Comparison of ENCODE assay signal across 24 cellular contexts in the genomic region with DNA sequence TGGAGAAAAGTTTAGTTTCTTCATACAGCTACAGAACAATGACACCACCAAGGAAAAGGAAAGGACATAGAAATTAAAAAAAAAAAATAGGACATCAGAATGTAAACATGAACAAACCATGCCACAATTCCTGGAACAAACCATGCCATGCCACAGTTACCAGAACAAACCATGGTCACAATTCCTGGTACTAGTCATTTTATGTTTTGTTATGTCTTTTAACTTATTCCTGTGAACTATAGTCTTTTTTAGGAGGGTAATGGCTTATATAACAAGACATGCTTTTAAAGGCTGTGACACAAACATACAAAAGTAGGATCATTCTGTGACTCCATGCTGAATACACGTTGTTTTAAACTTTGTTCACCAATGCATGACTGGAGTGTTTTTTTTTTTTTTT. TPM values are rescaled to one million over a fixed set of nuclear protein-coding genes. Genes with fewer than 3 reads are reported as not detected.
A peak's percentile ranks its signal among the peaks of the same experiment; 100 is the strongest.
DNase-seq lines count a peak whose midpoint lies in the region; ATAC-seq and TF ChIP-seq lines count a peak whose summit lies in the region.
"Had no signal": no experiment of that assay in that cellular context is flagged by ENCODE, and none has a peak within 500 bp of the region (broad histone marks: within the 10 kb centered on the region; RNA-seq: fewer than 3 reads in every experiment).

No MANE protein-coding gene starts in this region.

- H3K36me3 Mint-ChIP-seq in activated CD4-positive, alpha-beta T cell treated with anti-CD3 and anti-CD28 coated beads for 36 hours (ENCODE audit: low read depth), result peaks cover 55% of the 10 kb centered on the region
- peaks cover 69% of the 10 kb centered on the region for H3K36me3 Mint-ChIP-seq in activated CD4-positive, alpha-beta T cell treated with anti-CD3 and anti-CD28 coated beads, Interleukin-2, amount 10 ng/mL, durations not matched to agents 7 days and 5 days (ENCODE audit: low read depth)
- peaks cover 8% of the 10 kb centered on the region for H3K36me3 Mint-ChIP-seq in natural killer cell
- peaks cover 27% of the 10 kb centered on the region for H3K36me3 Mint-ChIP-seq in natural killer cell treated with Interleukin-12 subunit alpha and Interleukin-12 subunit beta and Interleukin-15 and Interleukin-18, amount 100 ng/mL, for 72 hours
- H3K36me3 Mint-ChIP-seq in effector memory CD8-positive, alpha-beta T cell (ENCODE audit: insufficient read depth), result peaks cover 76% of the 10 kb centered on the region

- H3K9me3 Mint-ChIP-seq in activated CD4-positive, alpha-beta T cell treated with anti-CD3 and anti-CD28 coated beads for 36 hours (ENCODE audit: low read depth), result no peaks in the 10 kb centered on the region
- H3K9me3 Mint-ChIP-seq in activated CD4-positive, alpha-beta T cell treated with anti-CD3 and anti-CD28 coated beads, Interleukin-2, amount 10 ng/mL, durations not matched to agents 7 days and 5 days, result no peaks in the 10 kb centered on the region
- no peaks in the 10 kb centered on the region for H3K9me3 Mint-ChIP-seq in natural killer cell
- H3K9me3 Mint-ChIP-seq in natural killer cell treated with Interleukin-12 subunit alpha and Interleukin-12 subunit beta and Interleukin-15 and Interleukin-18, amount 100 ng/mL, for 72 hours, result no peaks in the 10 kb centered on the region
- no peaks in the 10 kb centered on the region for H3K9me3 Mint-ChIP-seq in effector memory CD8-positive, alpha-beta T cell
- H3K9me3 Mint-ChIP-seq: H9, HFFc6 had no signal

- peak; percentile 26 for ATAC-seq in activated CD4-positive, alpha-beta T cell treated with anti-CD3 and anti-CD28 coated beads for 36 hours
- ATAC-seq in natural killer cell, result no peak
- no peak for ATAC-seq in natural killer cell treated with Interleukin-12 subunit alpha and Interleukin-12 subunit beta and Interleukin-15 and Interleukin-18, amount 100 ng/mL, for 72 hours
- ATAC-seq in effector memory CD8-positive, alpha-beta T cell (replicated peaks), result no peak
- no peak for ATAC-seq in GM19324 (IDR thresholded peaks at IDR 0.05; ENCODE audit: low FRiP score, unreplicated experiment)
- ATAC-seq: Right ventricle myocardium inferior had no signal

- DNase-seq in activated CD4-positive, alpha-beta T cell treated with anti-CD3 and anti-CD28 coated beads for 36 hours, result no peak
- DNase-seq in activated CD4-positive, alpha-beta T cell treated with anti-CD3 and anti-CD28 coated beads, Interleukin-2, amount 10 ng/mL, durations not matched to agents 7 days and 5 days, result no peak
- no peak for DNase-seq in natural killer cell
- no peak for DNase-seq in natural killer cell treated with Interleukin-12 subunit alpha and Interleukin-12 subunit beta and Interleukin-15 and Interleukin-18, amount 100 ng/mL, for 72 hours (ENCODE audit: low spot score)
- DNase-seq in effector memory CD8-positive, alpha-beta T cell, result no peak
- no peak for DNase-seq in AG20443 (ENCODE audit: low spot score)
- DNase-seq in KBM-7, result no peak
- DNase-seq: ACHN, C1 segment of cervical spinal cord, COR-L47, DMS 273 treated with DMSO at 0.1 percent for 48 hours, DMS79 treated with DMSO at 0.1 percent for 48 hours, GM23248, H9, HFFc6, MG63, NCI-H1417, NCI-H1694 treated with DMSO at 0.1 percent for 48 hours, NCI-H2081 treated with DMSO at 0.1 percent for 48 hours, NCI-H2171 treated with DMSO at 0.1 percent for 48 hours, NCI-H446, NCI-H526 had no signal

- H3K4me1 Mint-ChIP-seq in activated CD4-positive, alpha-beta T cell treated with anti-CD3 and anti-CD28 coated beads for 36 hours, result peaks cover 14% of the 10 kb centered on the region
- H3K4me1 Mint-ChIP-seq in activated CD4-positive, alpha-beta T cell treated with anti-CD3 and anti-CD28 coated beads, Interleukin-2, amount 10 ng/mL, durations not matched to agents 7 days and 5 days, result peaks cover 16% of the 10 kb centered on the region
- H3K4me1 Mint-ChIP-seq in natural killer cell, result peaks cover 54 to 55% of the 10 kb centered on the region in 2 donors
- peaks cover 33 to 45% of the 10 kb centered on the region in 2 donors for H3K4me1 Mint-ChIP-seq in natural killer cell treated with Interleukin-12 subunit alpha and Interleukin-12 subunit beta and Interleukin-15 and Interleukin-18, amount 100 ng/mL, for 72 hours (ENCODE audit: low read depth in 2 of 2)
- peaks cover 14 to 42% of the 10 kb centered on the region in 2 donors for H3K4me1 Mint-ChIP-seq in effector memory CD8-positive, alpha-beta T cell (ENCODE audit: low read depth in 2 of 2)

- no peaks in the 10 kb centered on the region for H3K27me3 Mint-ChIP-seq in activated CD4-positive, alpha-beta T cell treated with anti-CD3 and anti-CD28 coated beads for 36 hours
- no peaks in the 10 kb centered on the region for H3K27me3 Mint-ChIP-seq in activated CD4-positive, alpha-beta T cell treated with anti-CD3 and anti-CD28 coated beads, Interleukin-2, amount 10 ng/mL, durations not matched to agents 7 days and 5 days
- H3K27me3 Mint-ChIP-seq in natural killer cell (ENCODE audit: low read depth in 2 of 2), result no peaks in the 10 kb centered on the region
- H3K27me3 Mint-ChIP-seq in natural killer cell treated with Interleukin-12 subunit alpha and Interleukin-12 subunit beta and Interleukin-15 and Interleukin-18, amount 100 ng/mL, for 72 hours, result no peaks in the 10 kb centered on the region
- no peaks in the 10 kb centered on the region for H3K27me3 Mint-ChIP-seq in effector memory CD8-positive, alpha-beta T cell

- TF ChIP-seq CTCF in natural killer cell (IDR thresholded peaks at IDR 0.05), result no peak

- intact Hi-C loops in activated CD4-positive, alpha-beta T cell treated with anti-CD3 and anti-CD28 coated beads for 36 hours (cut with DNase I, micrococcal nuclease), result no loop called here
- intact Hi-C loops in natural killer cell (cut with micrococcal nuclease), result no loop called here

- CTCF ChIA-PET in activated CD4-positive, alpha-beta T cell treated with anti-CD3 and anti-CD28 coated beads for 36 hours (lab: Charles Lee), result interaction anchor here (1.2 kb wide), 1 partner anchor 104 kb away, joined by 4 read pairs; no protein-coding TSS in a partner anchor
- CTCF ChIA-PET in activated CD4-positive, alpha-beta T cell treated with anti-CD3 and anti-CD28 coated beads, Interleukin-2, amount 10 ng/mL, durations not matched to agents 7 days and 5 days (lab: Charles Lee), result no interaction called here

- H3K4me3 Mint-ChIP-seq in activated CD4-positive, alpha-beta T cell treated with anti-CD3 and anti-CD28 coated beads for 36 hours, result no peak overlapping the region
- H3K4me3 Mint-ChIP-seq in activated CD4-positive, alpha-beta T cell treated with anti-CD3 and anti-CD28 coated beads, Interleukin-2, amount 10 ng/mL, durations not matched to agents 7 days and 5 days, result no peak overlapping the region
- no peak overlapping the region for H3K4me3 Mint-ChIP-seq in natural killer cell
- H3K4me3 Mint-ChIP-seq in natural killer cell treated with Interleukin-12 subunit alpha and Interleukin-12 subunit beta and Interleukin-15 and Interleukin-18, amount 100 ng/mL, for 72 hours, result no peak overlapping the region
- H3K4me3 Mint-ChIP-seq in effector memory CD8-positive, alpha-beta T cell, result no peak overlapping the region
- H3K4me3 Mint-ChIP-seq: H9, HFFc6 had no signal

- POLR2A ChIA-PET in activated CD4-positive, alpha-beta T cell treated with anti-CD3 and anti-CD28 coated beads for 36 hours (lab: Charles Lee), result no interaction called here
- POLR2A ChIA-PET in activated CD4-positive, alpha-beta T cell treated with anti-CD3 and anti-CD28 coated beads, Interleukin-2, amount 10 ng/mL, durations not matched to agents 7 days and 5 days (lab: Charles Lee), result no interaction called here

- in situ Hi-C loops in KBM-7 (cut with MboI; ENCODE audit: low pct_unique_long_range_greater_than_20kb, low sequenced_read_pairs), result no loop called here

- peak overlapping the region; percentile 33 for H3K27ac Mint-ChIP-seq in activated CD4-positive, alpha-beta T cell treated with anti-CD3 and anti-CD28 coated beads for 36 hours
- no peak overlapping the region for H3K27ac Mint-ChIP-seq in activated CD4-positive, alpha-beta T cell treated with anti-CD3 and anti-CD28 coated beads, Interleukin-2, amount 10 ng/mL, durations not matched to agents 7 days and 5 days
- H3K27ac Mint-ChIP-seq in natural killer cell, result peak overlapping the region; percentile 76 to 87
- H3K27ac Mint-ChIP-seq in natural killer cell treated with Interleukin-12 subunit alpha and Interleukin-12 subunit beta and Interleukin-15 and Interleukin-18, amount 100 ng/mL, for 72 hours, result peak overlapping the region in 1 of 2 donors; percentile 81
- H3K27ac Mint-ChIP-seq in effector memory CD8-positive, alpha-beta T cell, result peak overlapping the region; percentile 51 to 74
- H3K27ac Mint-ChIP-seq: H9, HFFc6 had no signal

RNA-seq across cellular contexts. Expression of gene CD47, which starts 42.8 kb away (rescaled TPM):
- 100 to 1,000 TPM in 1 of 2 experiments, 10 to 100 TPM in 1; 58.6 to 104 TPM for total RNA-seq in activated CD4-positive, alpha-beta T cell treated with anti-CD3 and anti-CD28 coated beads for 36 hours
- 100 to 1,000 TPM; 145 to 161 TPM for total RNA-seq in activated CD4-positive, alpha-beta T cell treated with anti-CD3 and anti-CD28 coated beads, Interleukin-2, amount 10 ng/mL, durations not matched to agents 7 days and 5 days
- total RNA-seq in natural killer cell, result 100 to 1,000 TPM; 226 to 236 (median 233) TPM
- total RNA-seq in natural killer cell treated with Interleukin-12 subunit alpha and Interleukin-12 subunit beta and Interleukin-15 and Interleukin-18, amount 100 ng/mL, for 72 hours, result 100 to 1,000 TPM in 1 of 2 donors, 10 to 100 TPM in 1; 82.6 to 113 TPM
